In the genomic region with DNA sequence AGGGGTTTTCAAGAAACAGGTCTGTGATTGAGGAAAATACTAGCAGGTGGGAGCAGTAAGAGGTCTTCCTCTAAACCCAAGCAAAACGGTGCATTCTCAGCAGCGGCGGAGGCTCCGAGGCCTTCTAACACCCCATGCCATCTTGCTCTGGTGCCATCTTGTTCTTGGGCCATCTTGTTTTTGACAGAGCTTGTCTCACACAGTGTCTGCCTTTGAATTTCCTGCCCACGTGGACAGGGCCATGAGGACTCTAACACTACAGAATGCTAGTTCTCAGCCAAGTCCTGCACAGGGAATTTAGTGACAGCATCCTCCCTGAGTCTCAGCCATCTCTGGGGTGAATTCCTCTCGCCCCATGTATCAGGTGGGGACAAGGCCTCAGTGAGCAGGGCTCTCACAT, we compare ENCODE assay signal across 2 cellular contexts.
TF ChIP-seq lines count a peak whose summit lies in the region.

No MANE protein-coding gene starts in this region.

TF ChIP-seq in K562, 482 proteins besides CTCF, POLR2A, EP300 and RAD21:
- TF ChIP-seq, protein P1, sequence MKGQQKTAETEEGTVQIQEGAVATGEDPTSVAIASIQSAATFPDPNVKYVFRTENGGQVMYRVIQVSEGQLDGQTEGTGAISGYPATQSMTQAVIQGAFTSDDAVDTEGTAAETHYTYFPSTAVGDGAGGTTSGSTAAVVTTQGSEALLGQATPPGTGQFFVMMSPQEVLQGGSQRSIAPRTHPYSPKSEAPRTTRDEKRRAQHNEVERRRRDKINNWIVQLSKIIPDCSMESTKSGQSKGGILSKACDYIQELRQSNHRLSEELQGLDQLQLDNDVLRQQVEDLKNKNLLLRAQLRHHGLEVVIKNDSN (CRISPR knock-in tag; IDR thresholded peaks at IDR 0.05) = 0 out of 2 replicates have a peak, but pooled peaks have one; percentile 12
- TF ChIP-seq, protein P2, sequence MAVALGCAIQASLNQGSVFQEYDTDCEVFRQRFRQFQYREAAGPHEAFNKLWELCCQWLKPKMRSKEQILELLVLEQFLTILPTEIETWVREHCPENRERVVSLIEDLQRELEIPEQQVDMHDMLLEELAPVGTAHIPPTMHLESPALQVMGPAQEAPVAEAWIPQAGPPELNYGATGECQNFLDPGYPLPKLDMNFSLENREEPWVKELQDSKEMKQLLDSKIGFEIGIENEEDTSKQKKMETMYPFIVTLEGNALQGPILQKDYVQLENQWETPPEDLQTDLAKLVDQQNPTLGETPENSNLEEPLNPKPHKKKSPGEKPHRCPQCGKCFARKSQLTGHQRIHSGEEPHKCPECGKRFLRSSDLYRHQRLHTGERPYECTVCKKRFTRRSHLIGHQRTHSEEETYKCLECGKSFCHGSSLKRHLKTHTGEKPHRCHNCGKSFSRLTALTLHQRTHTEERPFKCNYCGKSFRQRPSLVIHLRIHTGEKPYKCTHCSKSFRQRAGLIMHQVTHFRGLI (CRISPR knock-in tag; IDR thresholded peaks at IDR 0.05) = no peak

TF ChIP-seq in HepG2, 621 proteins besides CTCF, POLR2A, EP300 and RAD21:
- TF ChIP-seq REXO4 (CRISPR knock-in tag; IDR thresholded peaks at IDR 0.05; ENCODE audit: borderline replicate concordance) (no peak), RBM22 (optimal IDR thresholded peaks at IDR 0.05; ENCODE audit: low read length) (peak; percentile 56)
